ENCODE assay signal across 14 cellular contexts in genomic region chr6:2230659-2231277, GRCh38. TPM values are rescaled to one million over a fixed set of nuclear protein-coding genes. Genes with fewer than 3 reads are reported as not detected.
A peak's percentile ranks its signal among the peaks of the same experiment; 100 is the strongest.
DNase-seq lines count a peak whose midpoint lies in the region; ATAC-seq and TF ChIP-seq lines count a peak whose summit lies in the region.
"Had no signal": no experiment of that assay in that cellular context is flagged by ENCODE, and none has a peak within 500 bp of the region (broad histone marks: within the 10 kb centered on the region; RNA-seq: fewer than 3 reads in every experiment).

No MANE protein-coding gene starts in this region.

- H3K36me3 ChIP-seq in mucosa of descending colon (ENCODE audit: low read depth) (no peaks in the 10 kb centered on the region), H7 (replicated peaks; ENCODE audit: control insufficient read depth, insufficient read depth, low read length) (no peaks in the 10 kb centered on the region)

- no peak for DNase-seq in mucosa of descending colon
- no peak for DNase-seq in H7
- DNase-seq in T1000 (lab: John Stamatoyannopoulos, UW): no peak
- DNase-seq in T-cell: no peak
- DNase-seq: activated T-cell treated with anti-CD3 and anti-CD28 coated beads, Interleukin-2, amount 50 U/mL, for 4 hours; NCI-H2081; NK-92 treated with Interleukin-12 subunit alpha and Interleukin-12 subunit beta, amount 100 ng/mL, for 24 hours; substantia nigra had no signal

- TF ChIP-seq CTCF in mucosa of descending colon (IDR thresholded peaks at IDR 0.05): no peak

- H3K27me3 ChIP-seq in H7 (ENCODE audit: control insufficient read depth, insufficient read depth, low read length): no peaks in the 10 kb centered on the region

- H3K9me3 ChIP-seq in mucosa of descending colon: no peaks in the 10 kb centered on the region

- intact Hi-C loops in mucosa of descending colon (cut with DNase I, micrococcal nuclease): no loop called here

- CTCF ChIA-PET in T-cell (lab: Charles Lee): interaction anchor here in 1 of 2 donors (0.6 kb wide), 1 partner anchor 657 kb away, joined by 3 read pairs; no protein-coding TSS in a partner anchor

- H3K27ac Mint-ChIP-seq in T-cell: no peak overlapping the region
- H3K27ac Mint-ChIP-seq: brain had no signal

- peaks cover 14% of the 10 kb centered on the region for H3K4me1 ChIP-seq in mucosa of descending colon (ENCODE audit: low read depth)

- H3K4me3 ChIP-seq in mucosa of descending colon (no peak overlapping the region), H7 (ENCODE audit: insufficient read depth, low read depth, low read length) (no peak overlapping the region)

- peaks cover 17 to 23% (median 20%) of the 10 kb centered on the region in 3 donors for H3K4me1 Mint-ChIP-seq in T-cell
- H3K4me1 Mint-ChIP-seq: brain, neural crest cell had no signal

- peaks cover 5% of the 10 kb centered on the region for H3K36me3 Mint-ChIP-seq in T-cell
- H3K36me3 Mint-ChIP-seq: brain, CD14-positive monocyte had no signal

- POLR2A ChIA-PET in T-cell (lab: Charles Lee): no interaction called here

- H3K9me3 Mint-ChIP-seq in T-cell: no peaks in the 10 kb centered on the region
- H3K9me3 Mint-ChIP-seq: activated T-cell treated with anti-CD3 and anti-CD28 coated beads, Interleukin-2, amount 50 U/mL, for 4 hours; brain; CD14-positive monocyte had no signal

- ATAC-seq in GM18870 (IDR thresholded peaks at IDR 0.05; ENCODE audit: unreplicated experiment) (peak; percentile 53), GM21576 (IDR thresholded peaks at IDR 0.05; ENCODE audit: unreplicated experiment) (peak; percentile 48), HG03432 (IDR thresholded peaks at IDR 0.05; ENCODE audit: unreplicated experiment) (peak; percentile 44), mucosa of descending colon (peak; percentile 7), T-cell (replicated peaks in 1 of 4) (no peak)
- ATAC-seq: activated T-cell treated with anti-CD3 and anti-CD28 coated beads, Interleukin-2, amount 50 U/mL, for 4 hours had no signal

- H3K27me3 Mint-ChIP-seq in T-cell: no peaks in the 10 kb centered on the region

- H3K4me3 Mint-ChIP-seq in T-cell: no peak overlapping the region
- H3K4me3 Mint-ChIP-seq: activated T-cell treated with anti-CD3 and anti-CD28 coated beads, Interleukin-2, amount 50 U/mL, for 4 hours; brain; CD14-positive monocyte; neural crest cell had no signal

RNA-seq across cellular contexts. Expression of gene GMDS, which starts 14.6 kb away (rescaled TPM):
- total RNA-seq in mucosa of descending colon: 100 to 1,000 TPM in 2 of 3 donors, 10 to 100 TPM in 1; 68.0 to 228 (median 135) TPM
- 9.0 and 10.5 TPM in 2 replicates for total RNA-seq in H7 (2014; rRNA removed; shearing (Covaris generic))
- 10 to 100 TPM; 12.9 to 21.5 (median 14.6) TPM for total RNA-seq in T-cell

Comparison
In these comparisons a context has a peak if more than half of its experiments do, and no peak if none do; other contexts are left out.
1. ATAC-seq: peak in GM18870 (single experiment), GM21576 (single experiment), HG03432 (single experiment) and mucosa of descending colon (single experiment); none in T-cell (0 of 4).